Comparison of ENCODE assay signal across 1 cellular context in genomic region chr3:5187152-5187919, GRCh38.
A peak's percentile ranks its signal among the peaks of the same experiment; 100 is the strongest.
TF ChIP-seq lines count a peak whose summit lies in the region.

Gene EDEM1 (plus strand): TSS chr3:5187707. CDS start chr3:5187806, 99 bp downstream.

TF ChIP-seq in HepG2, 621 proteins besides CTCF, POLR2A, EP300 and RAD21 (continued from another document and continues in another):
- TF ChIP-seq ESRRA (CRISPR knock-in tag; IDR thresholded peaks at IDR 0.05; ENCODE audit: low read depth) (0 out of 2 replicates have a peak, but pooled peaks have one; percentile 9), FOXA3 (CRISPR knock-in tag; IDR thresholded peaks at IDR 0.05) (no peak), GLI4 (CRISPR knock-in tag; IDR thresholded peaks at IDR 0.05; ENCODE audit: borderline replicate concordance) (no peak), HNF1B (CRISPR knock-in tag; IDR thresholded peaks at IDR 0.05) (no peak; the same call in none of the 2 replicates), NPAS2 (CRISPR knock-in tag; IDR thresholded peaks at IDR 0.05; ENCODE audit: borderline replicate concordance) (no peak; the same call in 1 of the 2 replicates), GMEB1 (CRISPR knock-in tag; IDR thresholded peaks at IDR 0.05; ENCODE audit: borderline replicate concordance) (peak; percentile 77), ZNF556 (CRISPR knock-in tag; IDR thresholded peaks at IDR 0.05; ENCODE audit: borderline replicate concordance) (no peak), DMTF1 (CRISPR knock-in tag; IDR thresholded peaks at IDR 0.05) (no peak), TOE1 (CRISPR knock-in tag; IDR thresholded peaks at IDR 0.05) (no peak), CENPBD1 (CRISPR knock-in tag; IDR thresholded peaks at IDR 0.05; ENCODE audit: borderline replicate concordance, low read depth) (no peak), BRF2 (CRISPR knock-in tag; IDR thresholded peaks at IDR 0.05) (no peak), ZNF747 (CRISPR knock-in tag; IDR thresholded peaks at IDR 0.05; ENCODE audit: borderline replicate concordance) (peak; percentile 67; the same call in 1 of the 2 replicates), ZNF136 (CRISPR knock-in tag; IDR thresholded peaks at IDR 0.05; ENCODE audit: low read depth) (0 out of 2 replicates have a peak, but pooled peaks have one; percentile 65), CHD4 (IDR thresholded peaks at IDR 0.05; ENCODE audit: borderline replicate concordance, low read length) (no peak), ZBTB44 (CRISPR knock-in tag; IDR thresholded peaks at IDR 0.05) (no peak), ZNF263 (CRISPR knock-in tag; IDR thresholded peaks at IDR 0.05) (no peak), U2AF1 (optimal IDR thresholded peaks at IDR 0.05; ENCODE audit: low read depth, low read length) (no peak), RCOR2 (CRISPR knock-in tag; IDR thresholded peaks at IDR 0.05) (no peak), SAFB2 (CRISPR knock-in tag; IDR thresholded peaks at IDR 0.05; ENCODE audit: borderline replicate concordance, low read depth) (no peak; the same call in 1 of the 2 replicates), POLR2AphosphoS5 (IDR thresholded peaks at IDR 0.05; ENCODE audit: low read depth, low read length) (peak; percentile 79), ZNF142 (CRISPR knock-in tag; IDR thresholded peaks at IDR 0.05) (no peak; the same call in 1 of the 2 replicates), HHEX (CRISPR knock-in tag; IDR thresholded peaks at IDR 0.05) (no peak), ZNF367 (CRISPR knock-in tag; IDR thresholded peaks at IDR 0.05; ENCODE audit: borderline replicate concordance) (no peak), ZBTB37 (CRISPR knock-in tag; IDR thresholded peaks at IDR 0.05) (no peak), FOXP4 (CRISPR knock-in tag; IDR thresholded peaks at IDR 0.05) (no peak), PRPF4 (IDR thresholded peaks at IDR 0.05; ENCODE audit: low read depth, low read length, poor library complexity, severe bottlenecking) (no peak), SP5 (CRISPR knock-in tag; IDR thresholded peaks at IDR 0.05; ENCODE audit: borderline replicate concordance, low read depth) (no peak), ZNF180 (CRISPR knock-in tag; IDR thresholded peaks at IDR 0.05; ENCODE audit: borderline replicate concordance, low read depth) (no peak), GMEB2 (CRISPR knock-in tag; IDR thresholded peaks at IDR 0.05; ENCODE audit: low read depth) (no peak), EEA1 (CRISPR knock-in tag; IDR thresholded peaks at IDR 0.05; ENCODE audit: borderline replicate concordance) (peak; percentile 36; the same call in 1 of the 2 replicates), KLF11 (CRISPR knock-in tag; IDR thresholded peaks at IDR 0.05) (no peak), NR2F1 (CRISPR knock-in tag; IDR thresholded peaks at IDR 0.05) (no peak), NAIF1 (CRISPR knock-in tag; IDR thresholded peaks at IDR 0.05; ENCODE audit: borderline replicate concordance) (0 out of 2 replicates have a peak, but pooled peaks have one; percentile 25), NFE2 (CRISPR knock-in tag; IDR thresholded peaks at IDR 0.05) (no peak)
